1 cellular context compared by ENCODE assay signal in genomic region chr3:195265363-195265976, GRCh38.
TF ChIP-seq lines count a peak whose summit lies in the region.

No MANE protein-coding gene starts in this region.

TF ChIP-seq in GM23338, 12 proteins besides CTCF, POLR2A, EP300 and RAD21 (continued from another document):
- TF ChIP-seq, protein P1, sequence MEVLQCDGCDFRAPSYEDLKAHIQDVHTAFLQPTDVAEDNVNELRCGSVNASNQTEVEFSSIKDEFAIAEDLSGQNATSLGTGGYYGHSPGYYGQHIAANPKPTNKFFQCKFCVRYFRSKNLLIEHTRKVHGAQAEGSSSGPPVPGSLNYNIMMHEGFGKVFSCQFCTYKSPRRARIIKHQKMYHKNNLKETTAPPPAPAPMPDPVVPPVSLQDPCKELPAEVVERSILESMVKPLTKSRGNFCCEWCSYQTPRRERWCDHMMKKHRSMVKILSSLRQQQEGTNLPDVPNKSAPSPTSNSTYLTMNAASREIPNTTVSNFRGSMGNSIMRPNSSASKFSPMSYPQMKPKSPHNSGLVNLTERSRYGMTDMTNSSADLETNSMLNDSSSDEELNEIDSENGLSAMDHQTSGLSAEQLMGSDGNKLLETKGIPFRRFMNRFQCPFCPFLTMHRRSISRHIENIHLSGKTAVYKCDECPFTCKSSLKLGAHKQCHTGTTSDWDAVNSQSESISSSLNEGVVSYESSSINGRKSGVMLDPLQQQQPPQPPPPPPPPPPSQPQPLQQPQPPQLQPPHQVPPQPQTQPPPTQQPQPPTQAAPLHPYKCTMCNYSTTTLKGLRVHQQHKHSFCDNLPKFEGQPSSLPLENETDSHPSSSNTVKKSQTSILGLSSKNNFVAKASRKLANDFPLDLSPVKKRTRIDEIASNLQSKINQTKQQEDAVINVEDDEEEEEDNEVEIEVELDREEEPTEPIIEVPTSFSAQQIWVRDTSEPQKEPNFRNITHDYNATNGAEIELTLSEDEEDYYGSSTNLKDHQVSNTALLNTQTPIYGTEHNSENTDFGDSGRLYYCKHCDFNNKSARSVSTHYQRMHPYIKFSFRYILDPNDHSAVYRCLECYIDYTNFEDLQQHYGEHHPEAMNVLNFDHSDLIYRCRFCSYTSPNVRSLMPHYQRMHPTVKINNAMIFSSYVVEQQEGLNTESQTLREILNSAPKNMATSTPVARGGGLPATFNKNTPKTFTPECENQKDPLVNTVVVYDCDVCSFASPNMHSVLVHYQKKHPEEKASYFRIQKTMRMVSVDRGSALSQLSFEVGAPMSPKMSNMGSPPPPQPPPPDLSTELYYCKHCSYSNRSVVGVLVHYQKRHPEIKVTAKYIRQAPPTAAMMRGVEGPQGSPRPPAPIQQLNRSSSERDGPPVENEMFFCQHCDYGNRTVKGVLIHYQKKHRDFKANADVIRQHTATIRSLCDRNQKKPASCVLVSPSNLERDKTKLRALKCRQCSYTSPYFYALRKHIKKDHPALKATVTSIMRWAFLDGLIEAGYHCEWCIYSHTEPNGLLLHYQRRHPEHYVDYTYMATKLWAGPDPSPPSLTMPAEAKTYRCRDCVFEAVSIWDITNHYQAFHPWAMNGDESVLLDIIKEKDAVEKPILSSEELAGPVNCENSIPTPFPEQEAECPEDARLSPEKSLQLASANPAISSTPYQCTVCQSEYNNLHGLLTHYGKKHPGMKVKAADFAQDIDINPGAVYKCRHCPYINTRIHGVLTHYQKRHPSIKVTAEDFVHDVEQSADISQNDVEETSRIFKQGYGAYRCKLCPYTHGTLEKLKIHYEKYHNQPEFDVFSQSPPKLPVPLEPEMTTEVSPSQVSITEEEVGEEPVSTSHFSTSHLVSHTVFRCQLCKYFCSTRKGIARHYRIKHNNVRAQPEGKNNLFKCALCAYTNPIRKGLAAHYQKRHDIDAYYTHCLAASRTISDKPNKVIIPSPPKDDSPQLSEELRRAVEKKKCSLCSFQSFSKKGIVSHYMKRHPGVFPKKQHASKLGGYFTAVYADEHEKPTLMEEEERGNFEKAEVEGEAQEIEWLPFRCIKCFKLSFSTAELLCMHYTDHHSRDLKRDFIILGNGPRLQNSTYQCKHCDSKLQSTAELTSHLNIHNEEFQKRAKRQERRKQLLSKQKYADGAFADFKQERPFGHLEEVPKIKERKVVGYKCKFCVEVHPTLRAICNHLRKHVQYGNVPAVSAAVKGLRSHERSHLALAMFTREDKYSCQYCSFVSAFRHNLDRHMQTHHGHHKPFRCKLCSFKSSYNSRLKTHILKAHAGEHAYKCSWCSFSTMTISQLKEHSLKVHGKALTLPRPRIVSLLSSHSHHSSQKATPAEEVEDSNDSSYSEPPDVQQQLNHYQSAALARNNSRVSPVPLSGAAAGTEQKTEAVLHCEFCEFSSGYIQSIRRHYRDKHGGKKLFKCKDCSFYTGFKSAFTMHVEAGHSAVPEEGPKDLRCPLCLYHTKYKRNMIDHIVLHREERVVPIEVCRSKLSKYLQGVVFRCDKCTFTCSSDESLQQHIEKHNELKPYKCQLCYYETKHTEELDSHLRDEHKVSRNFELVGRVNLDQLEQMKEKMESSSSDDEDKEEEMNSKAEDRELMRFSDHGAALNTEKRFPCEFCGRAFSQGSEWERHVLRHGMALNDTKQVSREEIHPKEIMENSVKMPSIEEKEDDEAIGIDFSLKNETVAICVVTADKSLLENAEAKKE (CRISPR knock-in tag; IDR thresholded peaks at IDR 0.05), result no peak
- TF ChIP-seq, protein P2, sequence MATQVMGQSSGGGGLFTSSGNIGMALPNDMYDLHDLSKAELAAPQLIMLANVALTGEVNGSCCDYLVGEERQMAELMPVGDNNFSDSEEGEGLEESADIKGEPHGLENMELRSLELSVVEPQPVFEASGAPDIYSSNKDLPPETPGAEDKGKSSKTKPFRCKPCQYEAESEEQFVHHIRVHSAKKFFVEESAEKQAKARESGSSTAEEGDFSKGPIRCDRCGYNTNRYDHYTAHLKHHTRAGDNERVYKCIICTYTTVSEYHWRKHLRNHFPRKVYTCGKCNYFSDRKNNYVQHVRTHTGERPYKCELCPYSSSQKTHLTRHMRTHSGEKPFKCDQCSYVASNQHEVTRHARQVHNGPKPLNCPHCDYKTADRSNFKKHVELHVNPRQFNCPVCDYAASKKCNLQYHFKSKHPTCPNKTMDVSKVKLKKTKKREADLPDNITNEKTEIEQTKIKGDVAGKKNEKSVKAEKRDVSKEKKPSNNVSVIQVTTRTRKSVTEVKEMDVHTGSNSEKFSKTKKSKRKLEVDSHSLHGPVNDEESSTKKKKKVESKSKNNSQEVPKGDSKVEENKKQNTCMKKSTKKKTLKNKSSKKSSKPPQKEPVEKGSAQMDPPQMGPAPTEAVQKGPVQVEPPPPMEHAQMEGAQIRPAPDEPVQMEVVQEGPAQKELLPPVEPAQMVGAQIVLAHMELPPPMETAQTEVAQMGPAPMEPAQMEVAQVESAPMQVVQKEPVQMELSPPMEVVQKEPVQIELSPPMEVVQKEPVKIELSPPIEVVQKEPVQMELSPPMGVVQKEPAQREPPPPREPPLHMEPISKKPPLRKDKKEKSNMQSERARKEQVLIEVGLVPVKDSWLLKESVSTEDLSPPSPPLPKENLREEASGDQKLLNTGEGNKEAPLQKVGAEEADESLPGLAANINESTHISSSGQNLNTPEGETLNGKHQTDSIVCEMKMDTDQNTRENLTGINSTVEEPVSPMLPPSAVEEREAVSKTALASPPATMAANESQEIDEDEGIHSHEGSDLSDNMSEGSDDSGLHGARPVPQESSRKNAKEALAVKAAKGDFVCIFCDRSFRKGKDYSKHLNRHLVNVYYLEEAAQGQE (IDR thresholded peaks at IDR 0.05; ENCODE audit: unreplicated experiment), result no peak
- TF ChIP-seq JUNB (IDR thresholded peaks at IDR 0.05; ENCODE audit: unreplicated experiment), result no peak
- no peak for TF ChIP-seq EZH2phosphoT487 (IDR thresholded peaks at IDR 0.05; ENCODE audit: unreplicated experiment)
- no peak for TF ChIP-seq ZNF114 (CRISPR knock-in tag; IDR thresholded peaks at IDR 0.05)
